ENCODE assay signal across 2 cellular contexts in genomic region chr6:116611020-116611419, GRCh38.
TF ChIP-seq lines count a peak whose summit lies in the region.

No MANE protein-coding gene starts in this region.

TF ChIP-seq in GM23338, 12 proteins besides CTCF, POLR2A, EP300 and RAD21 (continued from another document):
- TF ChIP-seq, protein P1, sequence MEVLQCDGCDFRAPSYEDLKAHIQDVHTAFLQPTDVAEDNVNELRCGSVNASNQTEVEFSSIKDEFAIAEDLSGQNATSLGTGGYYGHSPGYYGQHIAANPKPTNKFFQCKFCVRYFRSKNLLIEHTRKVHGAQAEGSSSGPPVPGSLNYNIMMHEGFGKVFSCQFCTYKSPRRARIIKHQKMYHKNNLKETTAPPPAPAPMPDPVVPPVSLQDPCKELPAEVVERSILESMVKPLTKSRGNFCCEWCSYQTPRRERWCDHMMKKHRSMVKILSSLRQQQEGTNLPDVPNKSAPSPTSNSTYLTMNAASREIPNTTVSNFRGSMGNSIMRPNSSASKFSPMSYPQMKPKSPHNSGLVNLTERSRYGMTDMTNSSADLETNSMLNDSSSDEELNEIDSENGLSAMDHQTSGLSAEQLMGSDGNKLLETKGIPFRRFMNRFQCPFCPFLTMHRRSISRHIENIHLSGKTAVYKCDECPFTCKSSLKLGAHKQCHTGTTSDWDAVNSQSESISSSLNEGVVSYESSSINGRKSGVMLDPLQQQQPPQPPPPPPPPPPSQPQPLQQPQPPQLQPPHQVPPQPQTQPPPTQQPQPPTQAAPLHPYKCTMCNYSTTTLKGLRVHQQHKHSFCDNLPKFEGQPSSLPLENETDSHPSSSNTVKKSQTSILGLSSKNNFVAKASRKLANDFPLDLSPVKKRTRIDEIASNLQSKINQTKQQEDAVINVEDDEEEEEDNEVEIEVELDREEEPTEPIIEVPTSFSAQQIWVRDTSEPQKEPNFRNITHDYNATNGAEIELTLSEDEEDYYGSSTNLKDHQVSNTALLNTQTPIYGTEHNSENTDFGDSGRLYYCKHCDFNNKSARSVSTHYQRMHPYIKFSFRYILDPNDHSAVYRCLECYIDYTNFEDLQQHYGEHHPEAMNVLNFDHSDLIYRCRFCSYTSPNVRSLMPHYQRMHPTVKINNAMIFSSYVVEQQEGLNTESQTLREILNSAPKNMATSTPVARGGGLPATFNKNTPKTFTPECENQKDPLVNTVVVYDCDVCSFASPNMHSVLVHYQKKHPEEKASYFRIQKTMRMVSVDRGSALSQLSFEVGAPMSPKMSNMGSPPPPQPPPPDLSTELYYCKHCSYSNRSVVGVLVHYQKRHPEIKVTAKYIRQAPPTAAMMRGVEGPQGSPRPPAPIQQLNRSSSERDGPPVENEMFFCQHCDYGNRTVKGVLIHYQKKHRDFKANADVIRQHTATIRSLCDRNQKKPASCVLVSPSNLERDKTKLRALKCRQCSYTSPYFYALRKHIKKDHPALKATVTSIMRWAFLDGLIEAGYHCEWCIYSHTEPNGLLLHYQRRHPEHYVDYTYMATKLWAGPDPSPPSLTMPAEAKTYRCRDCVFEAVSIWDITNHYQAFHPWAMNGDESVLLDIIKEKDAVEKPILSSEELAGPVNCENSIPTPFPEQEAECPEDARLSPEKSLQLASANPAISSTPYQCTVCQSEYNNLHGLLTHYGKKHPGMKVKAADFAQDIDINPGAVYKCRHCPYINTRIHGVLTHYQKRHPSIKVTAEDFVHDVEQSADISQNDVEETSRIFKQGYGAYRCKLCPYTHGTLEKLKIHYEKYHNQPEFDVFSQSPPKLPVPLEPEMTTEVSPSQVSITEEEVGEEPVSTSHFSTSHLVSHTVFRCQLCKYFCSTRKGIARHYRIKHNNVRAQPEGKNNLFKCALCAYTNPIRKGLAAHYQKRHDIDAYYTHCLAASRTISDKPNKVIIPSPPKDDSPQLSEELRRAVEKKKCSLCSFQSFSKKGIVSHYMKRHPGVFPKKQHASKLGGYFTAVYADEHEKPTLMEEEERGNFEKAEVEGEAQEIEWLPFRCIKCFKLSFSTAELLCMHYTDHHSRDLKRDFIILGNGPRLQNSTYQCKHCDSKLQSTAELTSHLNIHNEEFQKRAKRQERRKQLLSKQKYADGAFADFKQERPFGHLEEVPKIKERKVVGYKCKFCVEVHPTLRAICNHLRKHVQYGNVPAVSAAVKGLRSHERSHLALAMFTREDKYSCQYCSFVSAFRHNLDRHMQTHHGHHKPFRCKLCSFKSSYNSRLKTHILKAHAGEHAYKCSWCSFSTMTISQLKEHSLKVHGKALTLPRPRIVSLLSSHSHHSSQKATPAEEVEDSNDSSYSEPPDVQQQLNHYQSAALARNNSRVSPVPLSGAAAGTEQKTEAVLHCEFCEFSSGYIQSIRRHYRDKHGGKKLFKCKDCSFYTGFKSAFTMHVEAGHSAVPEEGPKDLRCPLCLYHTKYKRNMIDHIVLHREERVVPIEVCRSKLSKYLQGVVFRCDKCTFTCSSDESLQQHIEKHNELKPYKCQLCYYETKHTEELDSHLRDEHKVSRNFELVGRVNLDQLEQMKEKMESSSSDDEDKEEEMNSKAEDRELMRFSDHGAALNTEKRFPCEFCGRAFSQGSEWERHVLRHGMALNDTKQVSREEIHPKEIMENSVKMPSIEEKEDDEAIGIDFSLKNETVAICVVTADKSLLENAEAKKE (CRISPR knock-in tag; IDR thresholded peaks at IDR 0.05): no peak
- TF ChIP-seq, protein P2, sequence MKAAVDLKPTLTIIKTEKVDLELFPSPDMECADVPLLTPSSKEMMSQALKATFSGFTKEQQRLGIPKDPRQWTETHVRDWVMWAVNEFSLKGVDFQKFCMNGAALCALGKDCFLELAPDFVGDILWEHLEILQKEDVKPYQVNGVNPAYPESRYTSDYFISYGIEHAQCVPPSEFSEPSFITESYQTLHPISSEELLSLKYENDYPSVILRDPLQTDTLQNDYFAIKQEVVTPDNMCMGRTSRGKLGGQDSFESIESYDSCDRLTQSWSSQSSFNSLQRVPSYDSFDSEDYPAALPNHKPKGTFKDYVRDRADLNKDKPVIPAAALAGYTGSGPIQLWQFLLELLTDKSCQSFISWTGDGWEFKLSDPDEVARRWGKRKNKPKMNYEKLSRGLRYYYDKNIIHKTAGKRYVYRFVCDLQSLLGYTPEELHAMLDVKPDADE (IDR thresholded peaks at IDR 0.05): no peak
- TF ChIP-seq POLR2AphosphoS5 (IDR thresholded peaks at IDR 0.05; ENCODE audit: low read depth) (no peak), JUNB (IDR thresholded peaks at IDR 0.05; ENCODE audit: unreplicated experiment) (no peak), ZNF114 (CRISPR knock-in tag; IDR thresholded peaks at IDR 0.05) (no peak), EZH2 (IDR thresholded peaks at IDR 0.05; ENCODE audit: low read depth, unreplicated experiment) (no peak), STAT1 (IDR thresholded peaks at IDR 0.05; ENCODE audit: unreplicated experiment) (no peak), ZNF331 (CRISPR knock-in tag; IDR thresholded peaks at IDR 0.05; ENCODE audit: low read depth) (no peak), CREB1 (CRISPR knock-in tag; IDR thresholded peaks at IDR 0.05; ENCODE audit: low read depth) (no peak)
- TF ChIP-seq, protein P3, sequence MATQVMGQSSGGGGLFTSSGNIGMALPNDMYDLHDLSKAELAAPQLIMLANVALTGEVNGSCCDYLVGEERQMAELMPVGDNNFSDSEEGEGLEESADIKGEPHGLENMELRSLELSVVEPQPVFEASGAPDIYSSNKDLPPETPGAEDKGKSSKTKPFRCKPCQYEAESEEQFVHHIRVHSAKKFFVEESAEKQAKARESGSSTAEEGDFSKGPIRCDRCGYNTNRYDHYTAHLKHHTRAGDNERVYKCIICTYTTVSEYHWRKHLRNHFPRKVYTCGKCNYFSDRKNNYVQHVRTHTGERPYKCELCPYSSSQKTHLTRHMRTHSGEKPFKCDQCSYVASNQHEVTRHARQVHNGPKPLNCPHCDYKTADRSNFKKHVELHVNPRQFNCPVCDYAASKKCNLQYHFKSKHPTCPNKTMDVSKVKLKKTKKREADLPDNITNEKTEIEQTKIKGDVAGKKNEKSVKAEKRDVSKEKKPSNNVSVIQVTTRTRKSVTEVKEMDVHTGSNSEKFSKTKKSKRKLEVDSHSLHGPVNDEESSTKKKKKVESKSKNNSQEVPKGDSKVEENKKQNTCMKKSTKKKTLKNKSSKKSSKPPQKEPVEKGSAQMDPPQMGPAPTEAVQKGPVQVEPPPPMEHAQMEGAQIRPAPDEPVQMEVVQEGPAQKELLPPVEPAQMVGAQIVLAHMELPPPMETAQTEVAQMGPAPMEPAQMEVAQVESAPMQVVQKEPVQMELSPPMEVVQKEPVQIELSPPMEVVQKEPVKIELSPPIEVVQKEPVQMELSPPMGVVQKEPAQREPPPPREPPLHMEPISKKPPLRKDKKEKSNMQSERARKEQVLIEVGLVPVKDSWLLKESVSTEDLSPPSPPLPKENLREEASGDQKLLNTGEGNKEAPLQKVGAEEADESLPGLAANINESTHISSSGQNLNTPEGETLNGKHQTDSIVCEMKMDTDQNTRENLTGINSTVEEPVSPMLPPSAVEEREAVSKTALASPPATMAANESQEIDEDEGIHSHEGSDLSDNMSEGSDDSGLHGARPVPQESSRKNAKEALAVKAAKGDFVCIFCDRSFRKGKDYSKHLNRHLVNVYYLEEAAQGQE (IDR thresholded peaks at IDR 0.05; ENCODE audit: unreplicated experiment): no peak

TF ChIP-seq in WTC11, 78 proteins besides CTCF, POLR2A, EP300 and RAD21 (continued from another document):
- TF ChIP-seq, protein P4, sequence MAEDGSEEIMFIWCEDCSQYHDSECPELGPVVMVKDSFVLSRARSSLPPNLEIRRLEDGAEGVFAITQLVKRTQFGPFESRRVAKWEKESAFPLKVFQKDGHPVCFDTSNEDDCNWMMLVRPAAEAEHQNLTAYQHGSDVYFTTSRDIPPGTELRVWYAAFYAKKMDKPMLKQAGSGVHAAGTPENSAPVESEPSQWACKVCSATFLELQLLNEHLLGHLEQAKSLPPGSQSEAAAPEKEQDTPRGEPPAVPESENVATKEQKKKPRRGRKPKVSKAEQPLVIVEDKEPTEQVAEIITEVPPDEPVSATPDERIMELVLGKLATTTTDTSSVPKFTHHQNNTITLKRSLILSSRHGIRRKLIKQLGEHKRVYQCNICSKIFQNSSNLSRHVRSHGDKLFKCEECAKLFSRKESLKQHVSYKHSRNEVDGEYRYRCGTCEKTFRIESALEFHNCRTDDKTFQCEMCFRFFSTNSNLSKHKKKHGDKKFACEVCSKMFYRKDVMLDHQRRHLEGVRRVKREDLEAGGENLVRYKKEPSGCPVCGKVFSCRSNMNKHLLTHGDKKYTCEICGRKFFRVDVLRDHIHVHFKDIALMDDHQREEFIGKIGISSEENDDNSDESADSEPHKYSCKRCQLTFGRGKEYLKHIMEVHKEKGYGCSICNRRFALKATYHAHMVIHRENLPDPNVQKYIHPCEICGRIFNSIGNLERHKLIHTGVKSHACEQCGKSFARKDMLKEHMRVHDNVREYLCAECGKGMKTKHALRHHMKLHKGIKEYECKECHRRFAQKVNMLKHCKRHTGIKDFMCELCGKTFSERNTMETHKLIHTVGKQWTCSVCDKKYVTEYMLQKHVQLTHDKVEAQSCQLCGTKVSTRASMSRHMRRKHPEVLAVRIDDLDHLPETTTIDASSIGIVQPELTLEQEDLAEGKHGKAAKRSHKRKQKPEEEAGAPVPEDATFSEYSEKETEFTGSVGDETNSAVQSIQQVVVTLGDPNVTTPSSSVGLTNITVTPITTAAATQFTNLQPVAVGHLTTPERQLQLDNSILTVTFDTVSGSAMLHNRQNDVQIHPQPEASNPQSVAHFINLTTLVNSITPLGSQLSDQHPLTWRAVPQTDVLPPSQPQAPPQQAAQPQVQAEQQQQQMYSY (CRISPR knock-in tag; IDR thresholded peaks at IDR 0.05): no peak
- no peak for TF ChIP-seq NFATC4 (CRISPR knock-in tag; IDR thresholded peaks at IDR 0.05)
- no peak for TF ChIP-seq CBFB (CRISPR knock-in tag; IDR thresholded peaks at IDR 0.05; ENCODE audit: low read depth)
- TF ChIP-seq, protein P5, sequence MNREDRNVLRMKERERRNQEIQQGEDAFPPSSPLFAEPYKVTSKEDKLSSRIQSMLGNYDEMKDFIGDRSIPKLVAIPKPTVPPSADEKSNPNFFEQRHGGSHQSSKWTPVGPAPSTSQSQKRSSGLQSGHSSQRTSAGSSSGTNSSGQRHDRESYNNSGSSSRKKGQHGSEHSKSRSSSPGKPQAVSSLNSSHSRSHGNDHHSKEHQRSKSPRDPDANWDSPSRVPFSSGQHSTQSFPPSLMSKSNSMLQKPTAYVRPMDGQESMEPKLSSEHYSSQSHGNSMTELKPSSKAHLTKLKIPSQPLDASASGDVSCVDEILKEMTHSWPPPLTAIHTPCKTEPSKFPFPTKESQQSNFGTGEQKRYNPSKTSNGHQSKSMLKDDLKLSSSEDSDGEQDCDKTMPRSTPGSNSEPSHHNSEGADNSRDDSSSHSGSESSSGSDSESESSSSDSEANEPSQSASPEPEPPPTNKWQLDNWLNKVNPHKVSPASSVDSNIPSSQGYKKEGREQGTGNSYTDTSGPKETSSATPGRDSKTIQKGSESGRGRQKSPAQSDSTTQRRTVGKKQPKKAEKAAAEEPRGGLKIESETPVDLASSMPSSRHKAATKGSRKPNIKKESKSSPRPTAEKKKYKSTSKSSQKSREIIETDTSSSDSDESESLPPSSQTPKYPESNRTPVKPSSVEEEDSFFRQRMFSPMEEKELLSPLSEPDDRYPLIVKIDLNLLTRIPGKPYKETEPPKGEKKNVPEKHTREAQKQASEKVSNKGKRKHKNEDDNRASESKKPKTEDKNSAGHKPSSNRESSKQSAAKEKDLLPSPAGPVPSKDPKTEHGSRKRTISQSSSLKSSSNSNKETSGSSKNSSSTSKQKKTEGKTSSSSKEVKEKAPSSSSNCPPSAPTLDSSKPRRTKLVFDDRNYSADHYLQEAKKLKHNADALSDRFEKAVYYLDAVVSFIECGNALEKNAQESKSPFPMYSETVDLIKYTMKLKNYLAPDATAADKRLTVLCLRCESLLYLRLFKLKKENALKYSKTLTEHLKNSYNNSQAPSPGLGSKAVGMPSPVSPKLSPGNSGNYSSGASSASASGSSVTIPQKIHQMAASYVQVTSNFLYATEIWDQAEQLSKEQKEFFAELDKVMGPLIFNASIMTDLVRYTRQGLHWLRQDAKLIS (CRISPR knock-in tag; IDR thresholded peaks at IDR 0.05; ENCODE audit: borderline replicate concordance): no peak
- TF ChIP-seq GABPB1 (CRISPR knock-in tag; IDR thresholded peaks at IDR 0.05): no peak
- no peak for TF ChIP-seq NFYB (CRISPR knock-in tag; conservative IDR thresholded peaks at IDR 0.05; ENCODE audit: low read depth)
- TF ChIP-seq NR3C1 (CRISPR knock-in tag; conservative IDR thresholded peaks at IDR 0.05; ENCODE audit: low read depth): no peak
- TF ChIP-seq ZNF416 (CRISPR knock-in tag; IDR thresholded peaks at IDR 0.05): no peak
